ENCODE assay signal across 29 cellular contexts in genomic region chr11:83639995-83640758, GRCh38.
DNase-seq lines count a peak whose midpoint lies in the region; ATAC-seq and TF ChIP-seq lines count a peak whose summit lies in the region.
"Had no signal": no experiment of that assay in that cellular context is flagged by ENCODE, and none has a peak within 500 bp of the region (broad histone marks: within the 10 kb centered on the region; RNA-seq: fewer than 3 reads in every experiment).

No MANE protein-coding gene starts in this region.

- no peak overlapping the region for H4K91ac ChIP-seq in neuronal stem cell (ENCODE audit: low read depth, low read length, poor library complexity)

- H2BK15ac ChIP-seq in neuronal stem cell (ENCODE audit: low read length): no peak overlapping the region

- no peaks in the 10 kb centered on the region for H3K79me1 ChIP-seq in neuronal stem cell (ENCODE audit: low read depth, low read length)

- POLR2A ChIA-PET in A673 (lab: Charles Lee; ENCODE audit: low non-redundant PET): no interaction called here
- POLR2A ChIA-PET in Caco-2 (lab: Charles Lee): no interaction called here

- no peak overlapping the region for H3K18ac ChIP-seq in neuronal stem cell (ENCODE audit: low read length)

- H3K27me3 ChIP-seq in A673 (replicated peaks; ENCODE audit: insufficient read depth, low read depth, low read length, poor library complexity) (no peaks in the 10 kb centered on the region), neuronal stem cell (ENCODE audit: control insufficient read depth in 3 of 3, insufficient read depth in 3 of 3, low read depth in 1 of 3, low read length in 3 of 3) (no peaks in the 10 kb centered on the region), Caco-2 (replicated peaks; ENCODE audit: control insufficient read depth, insufficient read depth, low read length) (no peaks in the 10 kb centered on the region)
- H3K27me3 ChIP-seq: dorsolateral prefrontal cortex, esophagus squamous epithelium, gastroesophageal sphincter, pancreas had no signal

- H3K36me3 Mint-ChIP-seq in Caco-2 (ENCODE audit: insufficient read depth, unreplicated experiment): no peaks in the 10 kb centered on the region
- H3K36me3 Mint-ChIP-seq: activated naive CD4-positive, alpha-beta T cell treated with anti-CD3 and anti-CD28 coated beads, Interleukin-2, amount 50 U/mL, for 72 hours; CD8-positive, alpha-beta memory T cell had no signal

- peak; percentile 69 for DNase-seq in A673 (ENCODE audit: low spot score)
- peak; percentile 70 to 93 (median 80) for DNase-seq in NCI-H1417 (lab: John Stamatoyannopoulos, UW)
- peak; percentile 94 for DNase-seq in NCI-H345 treated with DMSO at 0.1 percent for 48 hours (lab: John Stamatoyannopoulos, UW; ENCODE audit: unreplicated experiment)
- peak; percentile 8 for DNase-seq in fibroblast of villous mesenchyme (ENCODE audit: low read depth)
- no peak for DNase-seq in neuronal stem cell (ENCODE audit: low spot score)
- no peak for DNase-seq in activated naive CD4-positive, alpha-beta T cell (lab: John Stamatoyannopoulos, UW)
- DNase-seq in Caco-2: no peak
- DNase-seq: activated CD4-positive, alpha-beta T cell treated with anti-CD3 and anti-CD28 coated beads for 36 hours; activated CD8-positive, alpha-beta T cell treated with anti-CD3 and anti-CD28 coated beads, Interleukin-2, amount 10 ng/mL, durations not matched to agents 7 days and 5 days; amygdala; CD8-positive, alpha-beta memory T cell; DMS153; dorsolateral prefrontal cortex; esophagus squamous epithelium; H7; NCI-H1048; NCI-H2081 treated with DMSO at 0.1 percent for 48 hours; NCI-H526 treated with DMSO at 0.1 percent for 48 hours; nephron progenitor cell; pancreas; stimulated activated naive CD4-positive, alpha-beta T cell treated with Interleukin-2 at 50 U/mL for 16 hours; T-helper 9 cell had no signal

- no peak for TF ChIP-seq CTCF in A673 (conservative IDR thresholded peaks at IDR 0.05; ENCODE audit: low read depth, low read length)
- TF ChIP-seq CTCF in fibroblast of villous mesenchyme (IDR thresholded peaks at IDR 0.05; ENCODE audit: insufficient read depth, low read depth, low read length): no peak
- TF ChIP-seq CTCF in Caco-2 (IDR thresholded peaks at IDR 0.05; ENCODE audit: insufficient read depth in 1 of 2, low read depth in 1 of 2, low read length in 1 of 2, severe bottlenecking in 1 of 2, unreplicated experiment in 1 of 2): no peak

- H3K4me3 ChIP-seq in A673 (ENCODE audit: low read depth, low read length, poor library complexity, severe bottlenecking): no peak overlapping the region
- no peak overlapping the region for H3K4me3 ChIP-seq in fibroblast of villous mesenchyme (ENCODE audit: low read depth, low read length)
- no peak overlapping the region for H3K4me3 ChIP-seq in neuronal stem cell (ENCODE audit: low read length in 2 of 2)
- no peak overlapping the region for H3K4me3 ChIP-seq in Caco-2 (ENCODE audit: low read depth, low read length)
- H3K4me3 ChIP-seq: dorsolateral prefrontal cortex, esophagus squamous epithelium, gastroesophageal sphincter, lung, pancreas, skin epidermis had no signal

- H3K4ac ChIP-seq in neuronal stem cell (ENCODE audit: low read length): no peak overlapping the region

- no peak overlapping the region for H2AFZ ChIP-seq in neuronal stem cell (ENCODE audit: low read length)

- no peaks in the 10 kb centered on the region for H3K9me3 Mint-ChIP-seq in Caco-2 (ENCODE audit: unreplicated experiment)
- H3K9me3 Mint-ChIP-seq: activated naive CD4-positive, alpha-beta T cell treated with anti-CD3 and anti-CD28 coated beads, Interleukin-2, amount 50 U/mL, for 72 hours; nephron progenitor cell had no signal

- H3K23ac ChIP-seq in neuronal stem cell (ENCODE audit: low read depth, low read length, poor library complexity): no peak overlapping the region

- no CpG with 5 or more reads among the region's 5 CpGs for WGBS in neuronal stem cell (ENCODE audit: extremely low coverage in 2 of 2, insufficient read length in 2 of 2, insufficient replicate concordance in 1 of 2), 2 donors

- no peaks in the 10 kb centered on the region for H3K9me3 ChIP-seq in A673 (ENCODE audit: low read depth, low read length, poor library complexity, severe bottlenecking)
- no peaks in the 10 kb centered on the region for H3K9me3 ChIP-seq in neuronal stem cell (replicated peaks in 1 of 2; ENCODE audit: control insufficient read depth in 2 of 2, insufficient read depth in 1 of 2, low read depth in 1 of 2, low read length in 2 of 2)
- no peaks in the 10 kb centered on the region for H3K9me3 ChIP-seq in Caco-2
- H3K9me3 ChIP-seq: esophagus squamous epithelium, gastroesophageal sphincter, pancreas had no signal

- H3K4me2 ChIP-seq in neuronal stem cell (ENCODE audit: insufficient read depth, low read length, poor library complexity, severe bottlenecking): no peak overlapping the region

- no peak overlapping the region for H3K9ac ChIP-seq in neuronal stem cell (ENCODE audit: low read depth, low read length, poor library complexity)

- H3K4me1 ChIP-seq in A673 (ENCODE audit: insufficient read depth, low read length, poor library complexity, severe bottlenecking) (peaks cover 76% of the 10 kb centered on the region), neuronal stem cell (ENCODE audit: control insufficient read depth in 2 of 2, insufficient read depth in 1 of 2, low read depth in 1 of 2, low read length in 2 of 2) (no peaks in the 10 kb centered on the region), Caco-2 (no peaks in the 10 kb centered on the region)
- H3K4me1 ChIP-seq: esophagus squamous epithelium, pancreas had no signal

- H2BK120ac ChIP-seq in neuronal stem cell (ENCODE audit: low read depth, low read length): no peak overlapping the region

- no peak overlapping the region for H2BK12ac ChIP-seq in neuronal stem cell (ENCODE audit: low read length)

- CTCF ChIA-PET in A673 (lab: Charles Lee) (no interaction called here), Caco-2 (lab: Charles Lee) (no interaction called here)

- H4K8ac ChIP-seq in neuronal stem cell (ENCODE audit: low read depth, low read length): no peak overlapping the region

- H3K14ac ChIP-seq in neuronal stem cell (ENCODE audit: low read length): no peak overlapping the region

- H2BK5ac ChIP-seq in neuronal stem cell (ENCODE audit: low read length): no peak overlapping the region

- H3K4me1 Mint-ChIP-seq in Caco-2 (ENCODE audit: low read depth, unreplicated experiment): peaks cover 6% of the 10 kb centered on the region
- H3K4me1 Mint-ChIP-seq: activated CD4-positive, alpha-beta T cell treated with anti-CD3 and anti-CD28 coated beads for 36 hours; CD8-positive, alpha-beta memory T cell had no signal

- no peak overlapping the region for H3K27ac Mint-ChIP-seq in Caco-2 (ENCODE audit: unreplicated experiment)
- H3K27ac Mint-ChIP-seq: activated CD4-positive, alpha-beta T cell treated with anti-CD3 and anti-CD28 coated beads for 36 hours; activated CD8-positive, alpha-beta T cell treated with anti-CD3 and anti-CD28 coated beads, Interleukin-2, amount 10 ng/mL, durations not matched to agents 7 days and 5 days; B cell; CD8-positive, alpha-beta memory T cell; nephron progenitor cell had no signal

- H3K27ac ChIP-seq in A673 (ENCODE audit: low read depth, low read length, poor library complexity, severe bottlenecking) (peak overlapping the region; percentile 18), neuronal stem cell (replicated peaks; ENCODE audit: low read length) (no peak overlapping the region)
- H3K27ac ChIP-seq: esophagus squamous epithelium, pancreas, VCaP had no signal

- intact Hi-C loops in A673 (cut with micrococcal nuclease; ENCODE audit: unreplicated experiment) (no loop called here), Caco-2 (cut with micrococcal nuclease; ENCODE audit: unreplicated experiment) (no loop called here)

- H3K27me3 Mint-ChIP-seq in Caco-2 (ENCODE audit: insufficient read depth, unreplicated experiment): no peaks in the 10 kb centered on the region

- H2AK5ac ChIP-seq in neuronal stem cell (ENCODE audit: low read depth, low read length): no peak overlapping the region

- H3K36me3 ChIP-seq in A673 (ENCODE audit: insufficient read depth, low read length, poor library complexity, severe bottlenecking): peaks cover 24% of the 10 kb centered on the region
- no peaks in the 10 kb centered on the region for H3K36me3 ChIP-seq in neuronal stem cell (replicated peaks in 1 of 2; ENCODE audit: control insufficient read depth in 2 of 2, insufficient read depth in 2 of 2, low read length in 2 of 2)
- H3K36me3 ChIP-seq in Caco-2 (ENCODE audit: control insufficient read depth, insufficient read depth, low read length): no peaks in the 10 kb centered on the region
- H3K36me3 ChIP-seq: esophagus squamous epithelium, gastroesophageal sphincter, pancreas had no signal

- BruUV-seq in A673 (replicated peaks; lab: Mats Ljungman, UMichigan): no TSS peak
- BruUV-seq in Caco-2 (replicated peaks; lab: Mats Ljungman, UMichigan): no TSS peak

- H3K4me3 Mint-ChIP-seq in Caco-2 (ENCODE audit: unreplicated experiment): no peak overlapping the region
- H3K4me3 Mint-ChIP-seq: activated CD4-positive, alpha-beta T cell treated with anti-CD3 and anti-CD28 coated beads for 36 hours; activated CD8-positive, alpha-beta T cell treated with anti-CD3 and anti-CD28 coated beads, Interleukin-2, amount 10 ng/mL, durations not matched to agents 7 days and 5 days; B cell; CD8-positive, alpha-beta memory T cell; nephron progenitor cell had no signal

- no peak for ATAC-seq in GM21619 (IDR thresholded peaks at IDR 0.05; ENCODE audit: unreplicated experiment)
- ATAC-seq: activated CD4-positive, alpha-beta T cell treated with anti-CD3 and anti-CD28 coated beads for 36 hours; activated CD8-positive, alpha-beta T cell treated with anti-CD3 and anti-CD28 coated beads, Interleukin-2, amount 10 ng/mL, durations not matched to agents 7 days and 5 days; activated naive CD4-positive, alpha-beta T cell treated with anti-CD3 and anti-CD28 coated beads, Interleukin-2, amount 50 U/mL, for 72 hours; gastroesophageal sphincter; pancreas had no signal

Comparison
In these comparisons a context has a peak if more than half of its experiments do, and no peak if none do; other contexts are left out.
1. DNase-seq: peak in A673 (single experiment), NCI-H1417 (3 of 3), NCI-H345 treated with DMSO at 0.1 percent for 48 hours (single experiment) and fibroblast of villous mesenchyme (single experiment); none in neuronal stem cell (single experiment), activated naive CD4-positive, alpha-beta T cell (0 of 4) and Caco-2 (0 of 2).